ENCODE assay signal across 23 cellular contexts in genomic region chr10:130547368-130547767, GRCh38.
DNase-seq lines count a peak whose midpoint lies in the region; ATAC-seq and TF ChIP-seq lines count a peak whose summit lies in the region.
"Had no signal": no experiment of that assay in that cellular context is flagged by ENCODE, and none has a peak within 500 bp of the region (broad histone marks: within the 10 kb centered on the region; RNA-seq: fewer than 3 reads in every experiment).

No MANE protein-coding gene starts in this region.

- H3K9me3 Mint-ChIP-seq in nephron (no peaks in the 10 kb centered on the region), glutamatergic neuron (ENCODE audit: unreplicated experiment) (peaks cover 11% of the 10 kb centered on the region)
- H3K9me3 Mint-ChIP-seq: activated naive CD4-positive, alpha-beta T cell treated with anti-CD3 and anti-CD28 coated beads, Interleukin-2, amount 50 U/mL, for 72 hours had no signal

- H3K36me3 ChIP-seq in DOHH2 (ENCODE audit: control insufficient read depth, low read length) (no peaks in the 10 kb centered on the region), RWPE2 (ENCODE audit: low read depth) (no peaks in the 10 kb centered on the region)
- H3K36me3 ChIP-seq: lower lobe of right lung, pancreas, stomach had no signal

- H3K27me3 ChIP-seq in DOHH2 (ENCODE audit: control insufficient read depth, low read length): no peaks in the 10 kb centered on the region
- no peaks in the 10 kb centered on the region for H3K27me3 ChIP-seq in RWPE2 (ENCODE audit: insufficient read depth, poor library complexity, severe bottlenecking)

- H3K4me3 Mint-ChIP-seq in nephron (no peak overlapping the region), glutamatergic neuron (ENCODE audit: unreplicated experiment) (no peak overlapping the region)
- H3K4me3 Mint-ChIP-seq: B cell had no signal

- peak; percentile 5 for DNase-seq in DMS53 (lab: John Stamatoyannopoulos, UW)
- no peak for DNase-seq in DMS53 treated with DMSO at 0.1 percent for 48 hours (lab: John Stamatoyannopoulos, UW; ENCODE audit: unreplicated experiment)
- no peak for DNase-seq in RWPE2 (ENCODE audit: low spot score)
- DNase-seq in glutamatergic neuron: no peak
- DNase-seq: 8988T; activated CD4-positive, CD25-positive, alpha-beta regulatory T cell; activated T-cell treated with anti-CD3 and anti-CD28 coated beads, Interleukin-2, amount 50 U/mL, for 48 hours; Calu3; IMR-90; lower lobe of right lung; NCI-H1930; NCI-H510A; pancreas; SIG-M5; stimulated activated CD4-positive, alpha-beta T cell treated with anti-CD3 and anti-CD28 coated beads, Interleukin-4, amount 100 ng/mL, for 24 hours; stomach; T-helper 2 cell had no signal

- no peaks in the 10 kb centered on the region for H3K79me2 ChIP-seq in DOHH2 (ENCODE audit: control insufficient read depth, low read length)

- no peak for ATAC-seq in RWPE2 (ENCODE audit: low read depth)
- no peak for ATAC-seq in HG02852 (IDR thresholded peaks at IDR 0.05; ENCODE audit: unreplicated experiment)
- ATAC-seq in GM21529 (IDR thresholded peaks at IDR 0.05; ENCODE audit: unreplicated experiment): no peak
- ATAC-seq: activated naive CD4-positive, alpha-beta T cell treated with anti-CD3 and anti-CD28 coated beads, Interleukin-2, amount 50 U/mL, for 72 hours; lower lobe of right lung; pancreas had no signal

- no peaks in the 10 kb centered on the region for H3K4me1 ChIP-seq in DOHH2 (ENCODE audit: control insufficient read depth, low read length)
- H3K4me1 ChIP-seq in RWPE2 (ENCODE audit: insufficient read depth, poor library complexity, severe bottlenecking): no peaks in the 10 kb centered on the region
- H3K4me1 ChIP-seq: lower lobe of right lung, stomach had no signal

- no peaks in the 10 kb centered on the region for H3K36me3 Mint-ChIP-seq in nephron (ENCODE audit: low read depth)
- peaks cover 5% of the 10 kb centered on the region for H3K36me3 Mint-ChIP-seq in glutamatergic neuron (ENCODE audit: unreplicated experiment)
- H3K36me3 Mint-ChIP-seq: activated naive CD4-positive, alpha-beta T cell treated with anti-CD3 and anti-CD28 coated beads, Interleukin-2, amount 50 U/mL, for 72 hours had no signal

- H3K27ac ChIP-seq in DOHH2 (ENCODE audit: low read depth, low read length) (no peak overlapping the region), RWPE2 (ENCODE audit: poor library complexity, severe bottlenecking) (no peak overlapping the region)
- H3K27ac ChIP-seq: lower lobe of right lung, pancreas, stomach had no signal

- H4K20me1 ChIP-seq in DOHH2 (ENCODE audit: control insufficient read depth, insufficient read depth, low read depth, low read length): no peaks in the 10 kb centered on the region

- no peaks in the 10 kb centered on the region for H3F3A ChIP-seq in DOHH2 (ENCODE audit: control insufficient read depth, insufficient read depth)

- H3K4me1 Mint-ChIP-seq in nephron (no peaks in the 10 kb centered on the region), glutamatergic neuron (ENCODE audit: low read depth, unreplicated experiment) (no peaks in the 10 kb centered on the region)
- H3K4me1 Mint-ChIP-seq: B cell had no signal

- no peak overlapping the region for H3K4me3 ChIP-seq in DOHH2 (ENCODE audit: low read length)
- H3K4me3 ChIP-seq in RWPE2 (ENCODE audit: severe bottlenecking): no peak overlapping the region
- H3K4me3 ChIP-seq: lower lobe of right lung, pancreas, stomach had no signal

- H3K9me2 ChIP-seq in DOHH2 (replicated peaks; ENCODE audit: control insufficient read depth, low read length): no peaks in the 10 kb centered on the region

- H3K9me3 ChIP-seq in DOHH2 (ENCODE audit: control insufficient read depth, insufficient read depth, low read length) (no peaks in the 10 kb centered on the region), RWPE2 (ENCODE audit: severe bottlenecking) (no peaks in the 10 kb centered on the region)
- H3K9me3 ChIP-seq: lower lobe of right lung, pancreas, stomach had no signal

- H3K27ac Mint-ChIP-seq in nephron: no peak overlapping the region
- no peak overlapping the region for H3K27ac Mint-ChIP-seq in glutamatergic neuron (ENCODE audit: unreplicated experiment)
- H3K27ac Mint-ChIP-seq: activated naive CD4-positive, alpha-beta T cell treated with anti-CD3 and anti-CD28 coated beads, Interleukin-2, amount 50 U/mL, for 72 hours; B cell had no signal

- TF ChIP-seq CTCF in DOHH2 (IDR thresholded peaks at IDR 0.05; ENCODE audit: low read depth, low read length, poor library complexity, severe bottlenecking): peak; percentile 10
- TF ChIP-seq CTCF in RWPE2 (IDR thresholded peaks at IDR 0.05; ENCODE audit: poor library complexity, severe bottlenecking): peak; percentile 29
- peak in 2 of 3 experiments; percentile 31 to 43 for TF ChIP-seq CTCF in nephron (IDR thresholded peaks at IDR 0.05; ENCODE audit: unreplicated experiment in 3 of 3)
- TF ChIP-seq CTCF in glutamatergic neuron (IDR thresholded peaks at IDR 0.05; ENCODE audit: partially characterized antibody, unreplicated experiment): no peak

- no peak overlapping the region for H3K4me2 ChIP-seq in DOHH2 (ENCODE audit: low read length)

- H3K27me3 Mint-ChIP-seq in nephron (ENCODE audit: low read depth) (peaks cover 38% of the 10 kb centered on the region), glutamatergic neuron (ENCODE audit: unreplicated experiment) (peaks cover 3% of the 10 kb centered on the region)
